1 cellular context compared by ENCODE assay signal in the genomic region with DNA sequence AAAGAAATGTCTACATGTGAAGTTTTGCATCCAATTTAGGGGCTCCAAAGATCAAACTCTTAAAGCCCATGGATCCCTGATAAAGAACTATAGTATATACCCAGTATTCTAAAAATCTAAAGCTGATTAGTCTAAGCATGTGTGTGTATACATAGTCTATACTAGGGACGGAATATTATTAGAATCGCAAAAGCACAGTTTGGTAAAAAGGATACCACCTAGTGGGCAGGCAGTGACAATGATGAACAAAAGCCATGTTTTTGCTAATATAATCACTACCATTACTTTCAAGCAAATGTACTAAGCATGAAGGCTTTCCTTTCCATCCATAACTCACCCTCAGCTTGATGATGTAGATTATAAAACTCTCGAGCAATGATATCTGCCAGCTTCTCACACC.
TF ChIP-seq lines count a peak whose summit lies in the region.

No MANE protein-coding gene starts in this region.

TF ChIP-seq in SK-N-SH treated with all-trans-retinoic acid at 6 μM for 48 hours, 23 proteins besides CTCF, POLR2A, EP300 and RAD21 (continued from another document):
- TF ChIP-seq POU6F1 (CRISPR knock-in tag; IDR thresholded peaks at IDR 0.05; ENCODE audit: borderline replicate concordance, low read depth) (no peak), TOX (CRISPR knock-in tag; IDR thresholded peaks at IDR 0.05; ENCODE audit: borderline replicate concordance) (no peak), ARNTL (CRISPR knock-in tag; IDR thresholded peaks at IDR 0.05; ENCODE audit: borderline replicate concordance, low read depth) (no peak), ZC3H10 (CRISPR knock-in tag; IDR thresholded peaks at IDR 0.05) (no peak), ZNF70 (CRISPR knock-in tag; IDR thresholded peaks at IDR 0.05) (no peak), BACH2 (CRISPR knock-in tag; IDR thresholded peaks at IDR 0.05; ENCODE audit: borderline replicate concordance) (no peak), SNAI2 (CRISPR knock-in tag; IDR thresholded peaks at IDR 0.05) (no peak), PPARA (CRISPR knock-in tag; IDR thresholded peaks at IDR 0.05; ENCODE audit: borderline replicate concordance) (no peak), ZNF565 (CRISPR knock-in tag; conservative IDR thresholded peaks at IDR 0.05; ENCODE audit: low read depth) (no peak), RARB (CRISPR knock-in tag; IDR thresholded peaks at IDR 0.05) (no peak)
